Comparison of ENCODE assay signal across 8 cellular contexts in genomic region chr1:234399515-234399914, GRCh38. TPM values are rescaled to one million over a fixed set of nuclear protein-coding genes. Genes with fewer than 3 reads are reported as not detected.
DNase-seq lines count a peak whose midpoint lies in the region; ATAC-seq and TF ChIP-seq lines count a peak whose summit lies in the region.
"Not testable (repeated sequence)": the region's sequence is repeated elsewhere in the genome, so short reads cannot be mapped to it uniquely, and the experiment has no call there.

No MANE protein-coding gene starts in this region.

- CTCF ChIA-PET in HEK293 (lab: Yijun Ruan, JAX); activated CD8-positive, alpha-beta T cell treated with anti-CD3 and anti-CD28 coated beads for 36 hours (lab: Charles Lee): not testable (repeated sequence)
- CTCF ChIA-PET in activated naive CD4-positive, alpha-beta T cell treated with anti-CD3 and anti-CD28 coated beads for 36 hours (lab: Charles Lee), result interaction anchor here (1.1 to 2.5 kb wide), 2 partner anchors 72 to 205 kb away, joined by 4 to 7 read pairs; no protein-coding TSS in a partner anchor

- not testable (repeated sequence) for H3K9me3 Mint-ChIP-seq in CD14-positive monocyte; activated CD8-positive, alpha-beta T cell treated with anti-CD3 and anti-CD28 coated beads for 36 hours; activated naive CD4-positive, alpha-beta T cell treated with anti-CD3 and anti-CD28 coated beads for 36 hours; central memory CD8-positive, alpha-beta T cell; natural killer cell

- not testable (repeated sequence) for H3K27ac ChIP-seq in HEK293 (ENCODE audit: extremely low read depth, low read depth, low read length)
- peak overlapping the region; percentile 58 for H3K27ac ChIP-seq in upper lobe of right lung

- peaks cover 6 to 10% of the 10 kb centered on the region in 2 experiments; a peak in 2 of 3 replicates for H3K36me3 ChIP-seq in HEK293 (ENCODE audit: control insufficient read depth in 2 of 2, insufficient read depth in 1 of 2, low read length in 2 of 2)
- not testable (repeated sequence) for H3K36me3 ChIP-seq in upper lobe of right lung

- H3K27me3 Mint-ChIP-seq in CD14-positive monocyte (ENCODE audit: low read depth in 3 of 3); T-helper 17 cell; activated CD8-positive, alpha-beta T cell treated with anti-CD3 and anti-CD28 coated beads for 36 hours; activated naive CD4-positive, alpha-beta T cell treated with anti-CD3 and anti-CD28 coated beads for 36 hours (ENCODE audit: low read depth); central memory CD8-positive, alpha-beta T cell; natural killer cell (ENCODE audit: low read depth in 2 of 2): not testable (repeated sequence)

- H3K4me1 Mint-ChIP-seq in CD14-positive monocyte (peaks cover 45% of the 10 kb centered on the region), T-helper 17 cell (peaks cover 43% of the 10 kb centered on the region), natural killer cell (peaks cover 33 to 44% of the 10 kb centered on the region in 2 donors)
- peaks cover 42% of the 10 kb centered on the region for H3K4me1 Mint-ChIP-seq in activated CD8-positive, alpha-beta T cell treated with anti-CD3 and anti-CD28 coated beads for 36 hours (ENCODE audit: low read depth)
- H3K4me1 Mint-ChIP-seq in activated naive CD4-positive, alpha-beta T cell treated with anti-CD3 and anti-CD28 coated beads for 36 hours (ENCODE audit: low read depth), result peaks cover 55% of the 10 kb centered on the region
- H3K4me1 Mint-ChIP-seq in central memory CD8-positive, alpha-beta T cell, result peaks cover 46% of the 10 kb centered on the region

- not testable (repeated sequence) for ATAC-seq in T-helper 17 cell; activated CD8-positive, alpha-beta T cell treated with anti-CD3 and anti-CD28 coated beads for 36 hours; central memory CD8-positive, alpha-beta T cell (replicated peaks; ENCODE audit: extremely low read depth, poor library complexity, severe bottlenecking); natural killer cell; upper lobe of right lung

- not testable (repeated sequence) for H3K27me3 ChIP-seq in upper lobe of right lung

- H3K27ac Mint-ChIP-seq in CD14-positive monocyte (peak overlapping the region; percentile 93 to 96 (median 95)), T-helper 17 cell (peak overlapping the region; percentile 74), natural killer cell (peak overlapping the region; percentile 87 to 91)
- H3K27ac Mint-ChIP-seq in activated CD8-positive, alpha-beta T cell treated with anti-CD3 and anti-CD28 coated beads for 36 hours, result peak overlapping the region; percentile 72
- peak overlapping the region; percentile 91 for H3K27ac Mint-ChIP-seq in activated naive CD4-positive, alpha-beta T cell treated with anti-CD3 and anti-CD28 coated beads for 36 hours
- peak overlapping the region; percentile 70 for H3K27ac Mint-ChIP-seq in central memory CD8-positive, alpha-beta T cell (ENCODE audit: low read depth)

- POLR2A ChIA-PET in HEK293 (lab: Yijun Ruan, JAX), result not testable (repeated sequence)
- POLR2A ChIA-PET in activated CD8-positive, alpha-beta T cell treated with anti-CD3 and anti-CD28 coated beads for 36 hours (lab: Charles Lee), result interaction anchor here (0.7 kb wide), 1 partner anchor 17 kb away, joined by 3 read pairs; no protein-coding TSS in a partner anchor

- H3K4me3 ChIP-seq in HEK293 (ENCODE audit: low read depth, low read length); upper lobe of right lung: not testable (repeated sequence)

- H3K36me3 Mint-ChIP-seq in CD14-positive monocyte; T-helper 17 cell (ENCODE audit: low read depth); central memory CD8-positive, alpha-beta T cell (ENCODE audit: insufficient read depth); natural killer cell: not testable (repeated sequence)
- H3K36me3 Mint-ChIP-seq in activated CD8-positive, alpha-beta T cell treated with anti-CD3 and anti-CD28 coated beads for 36 hours (ENCODE audit: low read depth), result peaks cover 29% of the 10 kb centered on the region
- H3K36me3 Mint-ChIP-seq in activated naive CD4-positive, alpha-beta T cell treated with anti-CD3 and anti-CD28 coated beads for 36 hours (ENCODE audit: low read depth), result peaks cover 15% of the 10 kb centered on the region

- H3K4me3 Mint-ChIP-seq in CD14-positive monocyte (peak overlapping the region; percentile 60 to 94), T-helper 17 cell (peak overlapping the region; percentile 68), natural killer cell (peak overlapping the region; percentile 80)
- H3K4me3 Mint-ChIP-seq in activated CD8-positive, alpha-beta T cell treated with anti-CD3 and anti-CD28 coated beads for 36 hours, result not testable (repeated sequence)
- peak overlapping the region; percentile 60 for H3K4me3 Mint-ChIP-seq in activated naive CD4-positive, alpha-beta T cell treated with anti-CD3 and anti-CD28 coated beads for 36 hours
- H3K4me3 Mint-ChIP-seq in central memory CD8-positive, alpha-beta T cell, result peak overlapping the region; percentile 45

- H3K9me3 ChIP-seq in HEK293 (ENCODE audit: control insufficient read depth, insufficient read depth, low read depth, low read length); T-helper 17 cell (ENCODE audit: control insufficient read depth, low read length, poor library complexity, severe bottlenecking); upper lobe of right lung: not testable (repeated sequence)

- intact Hi-C loops in CD14-positive monocyte (cut with micrococcal nuclease); activated CD8-positive, alpha-beta T cell treated with anti-CD3 and anti-CD28 coated beads for 36 hours (cut with micrococcal nuclease); natural killer cell (cut with micrococcal nuclease); upper lobe of right lung (cut with DNase I): not testable (repeated sequence)
- intact Hi-C loops in activated naive CD4-positive, alpha-beta T cell treated with anti-CD3 and anti-CD28 coated beads for 36 hours (cut with micrococcal nuclease), result loop anchor here (1.0 to 2.0 kb wide), 5 partner anchors 9 to 611 kb away; partner anchors contain the start of gene TARBP1

- not testable (repeated sequence) for H3K4me1 ChIP-seq in HEK293 (ENCODE audit: control insufficient read depth, insufficient read depth, low read length)
- H3K4me1 ChIP-seq in upper lobe of right lung, result peaks cover 10% of the 10 kb centered on the region

- DNase-seq in CD14-positive monocyte (ENCODE audit: low spot score); T-helper 17 cell; activated CD8-positive, alpha-beta T cell treated with anti-CD3 and anti-CD28 coated beads for 36 hours; activated naive CD4-positive, alpha-beta T cell treated with anti-CD3 and anti-CD28 coated beads for 36 hours; central memory CD8-positive, alpha-beta T cell (ENCODE audit: low spot score in 2 of 2); natural killer cell; upper lobe of right lung: not testable (repeated sequence)

- TF ChIP-seq CTCF in CD14-positive monocyte (IDR thresholded peaks at IDR 0.05); HEK293 (tag by site-specific recombination; IDR thresholded peaks at IDR 0.05); activated CD8-positive, alpha-beta T cell treated with anti-CD3 and anti-CD28 coated beads for 36 hours (IDR thresholded peaks at IDR 0.05); natural killer cell (IDR thresholded peaks at IDR 0.05); upper lobe of right lung (IDR thresholded peaks at IDR 0.05): not testable (repeated sequence)

TF ChIP-seq in HEK293, 187 proteins besides CTCF, POLR2A, EP300 and RAD21:
- peak; percentile 94 for TF ChIP-seq ZNF146 (tag by site-specific recombination; IDR thresholded peaks at IDR 0.05)

RNA-seq across cellular contexts. Expression of gene COA6, which starts 26.3 kb away (rescaled TPM):
- polyA plus RNA-seq in CD14-positive monocyte, result 10 to 100 TPM; 46.3 to 55.5 TPM
- total RNA-seq in T-helper 17 cell (10 to 100 TPM; 11.3 to 14.0 TPM), natural killer cell (10 to 100 TPM in 2 of 3 donors, 1 to 10 TPM in 1; 8.9 to 11.8 (median 11.6) TPM), upper lobe of right lung (25.0 TPM)
- total RNA-seq in activated CD8-positive, alpha-beta T cell treated with anti-CD3 and anti-CD28 coated beads for 36 hours, result 10 to 100 TPM; 59.8 to 61.8 TPM
- 10 to 100 TPM; 45.8 to 50.2 TPM for total RNA-seq in activated naive CD4-positive, alpha-beta T cell treated with anti-CD3 and anti-CD28 coated beads for 36 hours
